Comparison of ENCODE assay signal across 14 cellular contexts in the genomic region with DNA sequence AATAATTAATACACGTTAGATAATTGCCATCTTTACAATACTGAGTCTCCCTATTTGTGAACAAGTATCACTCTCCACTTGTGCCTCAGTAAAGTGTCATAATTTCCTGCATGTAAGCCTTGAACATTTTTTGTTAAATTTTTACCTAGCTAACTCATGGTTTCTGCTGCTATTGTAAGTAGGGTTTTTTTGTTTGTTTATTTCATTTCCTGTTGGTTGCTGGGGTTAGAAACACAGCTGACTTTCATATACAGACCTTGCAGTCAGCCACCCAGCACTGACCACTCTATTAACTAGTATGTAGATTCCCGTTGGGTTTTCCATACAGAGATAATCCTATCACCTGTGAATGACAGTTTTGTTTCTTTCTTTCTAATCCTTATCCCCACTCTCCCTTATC.
DNase-seq lines count a peak whose midpoint lies in the region; ATAC-seq and TF ChIP-seq lines count a peak whose summit lies in the region.
"Had no signal": no experiment of that assay in that cellular context is flagged by ENCODE, and none has a peak within 500 bp of the region (broad histone marks: within the 10 kb centered on the region; RNA-seq: fewer than 3 reads in every experiment).

No MANE protein-coding gene starts in this region.

- H3K9ac ChIP-seq in smooth muscle cell (ENCODE audit: low read depth) = no peak overlapping the region

- no peaks in the 10 kb centered on the region for H3K27me3 ChIP-seq in smooth muscle cell (ENCODE audit: low read depth)
- H3K27me3 ChIP-seq: adrenal gland had no signal

- intact Hi-C loops in left cardiac atrium (cut with DNase I) = no loop called here

- DNase-seq in DMS53 (lab: John Stamatoyannopoulos, UW) = peak; percentile 8
- DNase-seq in DMS53 treated with DMSO at 0.1 percent for 48 hours (lab: John Stamatoyannopoulos, UW; ENCODE audit: unreplicated experiment) = no peak
- peak; percentile 4 for DNase-seq in renal cortical epithelial cell (ENCODE audit: low read depth)
- DNase-seq in occipital lobe (lab: John Stamatoyannopoulos, UW) = no peak
- DNase-seq in smooth muscle cell (lab: John Stamatoyannopoulos, UW; ENCODE audit: unreplicated experiment) = no peak
- no peak for DNase-seq in left cardiac atrium
- DNase-seq: activated B cell treated with CpG ODN at 0.5 μM for 24 hours, activated T-cell treated with anti-CD3 and anti-CD28 coated beads for 4 hours, adrenal gland, cortex of kidney, mammary epithelial cell had no signal

- no peaks in the 10 kb centered on the region for H3K9me3 ChIP-seq in smooth muscle cell (replicated peaks; ENCODE audit: low read depth)
- H3K9me3 ChIP-seq: adrenal gland had no signal

- H3K27ac ChIP-seq in smooth muscle cell (ENCODE audit: low read depth) = no peak overlapping the region
- H3K27ac ChIP-seq: 22Rv1, adrenal gland had no signal

- H4K20me1 ChIP-seq in smooth muscle cell (ENCODE audit: low read depth) = no peaks in the 10 kb centered on the region

- H3K4me2 ChIP-seq in smooth muscle cell = no peak overlapping the region

- no peaks in the 10 kb centered on the region for H3K36me3 ChIP-seq in smooth muscle cell (ENCODE audit: low read depth)
- H3K36me3 ChIP-seq: adrenal gland had no signal

- H3K79me2 ChIP-seq in smooth muscle cell (ENCODE audit: low read depth) = no peaks in the 10 kb centered on the region

- no peak overlapping the region for H3K4me3 ChIP-seq in smooth muscle cell
- H3K4me3 ChIP-seq: adrenal gland had no signal

- H3F3A ChIP-seq in smooth muscle cell (ENCODE audit: low read depth) = no peaks in the 10 kb centered on the region

- 86% methylated on average over 2 of the region's 2 CpGs for WGBS in smooth muscle cell (ENCODE audit: low lambda C conversion rate)

- ATAC-seq in GM21786 (IDR thresholded peaks at IDR 0.05; ENCODE audit: unreplicated experiment) = peak; percentile 84
- ATAC-seq in HG03159 (IDR thresholded peaks at IDR 0.05; ENCODE audit: unreplicated experiment) = peak; percentile 90
- ATAC-seq in left cardiac atrium = no peak

- no peak for TF ChIP-seq CTCF in smooth muscle cell (IDR thresholded peaks at IDR 0.05; ENCODE audit: borderline replicate concordance, insufficient read depth, poor library complexity, severe bottlenecking)

- no peaks in the 10 kb centered on the region for H3K4me1 ChIP-seq in smooth muscle cell (ENCODE audit: low read depth)
- H3K4me1 ChIP-seq: adrenal gland had no signal

- H2AFZ ChIP-seq in smooth muscle cell (ENCODE audit: low read depth) = no peak overlapping the region

Comparison
In these comparisons a context has a peak if more than half of its experiments do, and no peak if none do; other contexts are left out.
1. DNase-seq: peak in DMS53 (single experiment) and renal cortical epithelial cell (single experiment); none in DMS53 treated with DMSO at 0.1 percent for 48 hours (single experiment), occipital lobe (single experiment), smooth muscle cell (single experiment) and left cardiac atrium (single experiment).
2. ATAC-seq: peak in GM21786 (single experiment) and HG03159 (single experiment); none in left cardiac atrium (0 of 2).